22 cellular contexts compared by ENCODE assay signal in the genomic region with DNA sequence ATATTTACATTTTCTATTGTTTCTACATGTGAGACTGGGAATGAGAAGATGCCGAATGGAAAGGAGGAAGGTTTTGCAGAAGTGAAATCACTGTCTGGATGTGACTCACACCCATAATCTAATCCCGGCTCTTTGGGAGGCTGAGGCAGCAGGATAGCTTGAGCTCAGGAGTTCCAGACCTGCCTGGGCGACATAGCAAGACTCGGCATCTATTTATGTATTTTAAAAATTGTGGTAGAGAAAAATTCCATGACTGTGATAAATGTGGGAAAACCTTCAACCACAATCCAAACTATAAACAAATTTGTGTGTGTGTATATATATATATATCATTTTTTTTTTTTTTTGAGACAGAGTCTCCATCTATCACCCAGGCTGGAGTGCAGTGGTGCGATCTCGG. TPM values are rescaled to one million over a fixed set of nuclear protein-coding genes. Genes with fewer than 3 reads are reported as not detected.
"Had no signal": no experiment of that assay in that cellular context is flagged by ENCODE, and none has a peak within 500 bp of the region (broad histone marks: within the 10 kb centered on the region; RNA-seq: fewer than 3 reads in every experiment).

No MANE protein-coding gene starts in this region.

- H3K36me3 ChIP-seq: ovary, stomach, thoracic aorta, transverse colon had no signal

- H3K27me3 ChIP-seq: hepatocyte, ovary had no signal

- H3K4me1 ChIP-seq: foreskin keratinocyte had no signal

- ATAC-seq: foreskin keratinocyte; left colon; left ventricle myocardium superior; naive thymus-derived CD8-positive, alpha-beta T cell; right cardiac atrium had no signal

- DNase-seq: effector memory CD4-positive, alpha-beta T cell; left colon; left ventricle myocardium superior; mesendoderm; naive thymus-derived CD8-positive, alpha-beta T cell; ovary; right cardiac atrium; small intestine; stimulated activated CD4-positive, alpha-beta T cell treated with anti-CD3 and anti-CD28 coated beads, Interleukin-12 subunit alpha, Interleukin-12 subunit beta, amount 100 ng/mL, for 4 hours; stimulated activated naive CD4-positive, alpha-beta T cell; stomach; substantia nigra; transverse colon had no signal

- H3K9me3 ChIP-seq: esophagus muscularis mucosa, ovary, stomach, thoracic aorta, transverse colon had no signal

- H3K4me3 ChIP-seq: esophagus muscularis mucosa, hepatocyte, lung, ovary, stomach, thoracic aorta, transverse colon had no signal

RNA-seq across cellular contexts. Expression of a gene that starts 55.0 kb away (rescaled TPM):
- total RNA-seq: foreskin keratinocyte; kidney epithelial cell; left ventricle myocardium superior; lung; mononuclear cell; naive thymus-derived CD8-positive, alpha-beta T cell; posterior vena cava; right cardiac atrium; thoracic aorta; ureter had no signal
